In genomic region chr1:31417148-31417547, GRCh38 we compare ENCODE assay signal across 1 cellular context.
TF ChIP-seq lines count a peak whose summit lies in the region.

No MANE protein-coding gene starts in this region.

TF ChIP-seq in HepG2, 621 proteins besides CTCF, POLR2A, EP300 and RAD21 (continued from another document and continues in another):
- TF ChIP-seq HOMEZ (CRISPR knock-in tag; IDR thresholded peaks at IDR 0.05; ENCODE audit: low read depth) (peak; percentile 57), SMARCC2 (IDR thresholded peaks at IDR 0.05) (no peak), CBX5 (CRISPR knock-in tag; IDR thresholded peaks at IDR 0.05; ENCODE audit: borderline replicate concordance) (0 out of 2 replicates have a peak, but pooled peaks have one; percentile 23), ZNF781 (CRISPR knock-in tag; IDR thresholded peaks at IDR 0.05; ENCODE audit: borderline replicate concordance, not compliant biosample characterization) (no peak), RELA (CRISPR knock-in tag; IDR thresholded peaks at IDR 0.05) (no peak), ZNF629 (CRISPR knock-in tag; conservative IDR thresholded peaks at IDR 0.05) (no peak), SPEN (CRISPR knock-in tag; IDR thresholded peaks at IDR 0.05; ENCODE audit: low read depth) (peak; percentile 15; the same call in 1 of the 2 replicates), SKIL (CRISPR knock-in tag; IDR thresholded peaks at IDR 0.05; ENCODE audit: borderline replicate concordance) (peak; percentile 81; the same call in 1 of the 2 replicates), HNRNPK (IDR thresholded peaks at IDR 0.05; ENCODE audit: low read depth, low read length, poor library complexity, severe bottlenecking) (no peak), MLXIP (CRISPR knock-in tag; IDR thresholded peaks at IDR 0.05; ENCODE audit: borderline replicate concordance) (no peak), MAFF (IDR thresholded peaks at IDR 0.05; ENCODE audit: low read depth, low read length) (0 out of 2 replicates have a peak, but pooled peaks have one; percentile 10), REST (IDR thresholded peaks at IDR 0.05; ENCODE audit: borderline replicate concordance in 1 of 2, low read depth in 1 of 2, low read length in 2 of 2) (0 out of 4 replicates have a peak, but pooled peaks of 1 of the 2 experiments have one; percentile 43), MAFG (CRISPR knock-in tag; IDR thresholded peaks at IDR 0.05) (no peak), ZNF3 (CRISPR knock-in tag; IDR thresholded peaks at IDR 0.05) (no peak), MLX (CRISPR knock-in tag; IDR thresholded peaks at IDR 0.05) (peak; percentile 86), ZNF580 (CRISPR knock-in tag; IDR thresholded peaks at IDR 0.05; ENCODE audit: borderline replicate concordance, low read depth) (peak; percentile 89; the same call in 1 of the 2 replicates), ZSCAN25 (CRISPR knock-in tag; IDR thresholded peaks at IDR 0.05) (peak; percentile 66; the same call in 1 of the 2 replicates), PATZ1 (CRISPR knock-in tag; IDR thresholded peaks at IDR 0.05) (peak; percentile 37), MATR3 (CRISPR knock-in tag; IDR thresholded peaks at IDR 0.05) (no peak), ZNF264 (CRISPR knock-in tag; IDR thresholded peaks at IDR 0.05) (no peak), ARNTL (CRISPR knock-in tag; IDR thresholded peaks at IDR 0.05) (0 out of 2 replicates have a peak, but pooled peaks have one; percentile 39), ZEB1 (IDR thresholded peaks at IDR 0.05; ENCODE audit: insufficient replicate concordance, low read depth) (peak; percentile 51), PRMT3 (CRISPR knock-in tag; IDR thresholded peaks at IDR 0.05; ENCODE audit: borderline replicate concordance, low read depth) (no peak), ZNF619 (CRISPR knock-in tag; IDR thresholded peaks at IDR 0.05) (no peak), ZNF101 (CRISPR knock-in tag; IDR thresholded peaks at IDR 0.05; ENCODE audit: borderline replicate concordance, low read depth) (no peak), RXRB (CRISPR knock-in tag; IDR thresholded peaks at IDR 0.05; ENCODE audit: borderline replicate concordance) (peak; percentile 99), ZNF230 (CRISPR knock-in tag; IDR thresholded peaks at IDR 0.05) (no peak), ISL2 (CRISPR knock-in tag; IDR thresholded peaks at IDR 0.05) (peak; percentile 57), MXD4 (CRISPR knock-in tag; IDR thresholded peaks at IDR 0.05) (no peak), THAP9 (CRISPR knock-in tag; IDR thresholded peaks at IDR 0.05; ENCODE audit: borderline replicate concordance) (no peak), ZNF280B (CRISPR knock-in tag; IDR thresholded peaks at IDR 0.05; ENCODE audit: borderline replicate concordance) (no peak), FOXM1 (CRISPR knock-in tag; IDR thresholded peaks at IDR 0.05) (no peak), ZNF280D (CRISPR knock-in tag; IDR thresholded peaks at IDR 0.05) (no peak)
